1 cellular context compared by ENCODE assay signal in the genomic region with DNA sequence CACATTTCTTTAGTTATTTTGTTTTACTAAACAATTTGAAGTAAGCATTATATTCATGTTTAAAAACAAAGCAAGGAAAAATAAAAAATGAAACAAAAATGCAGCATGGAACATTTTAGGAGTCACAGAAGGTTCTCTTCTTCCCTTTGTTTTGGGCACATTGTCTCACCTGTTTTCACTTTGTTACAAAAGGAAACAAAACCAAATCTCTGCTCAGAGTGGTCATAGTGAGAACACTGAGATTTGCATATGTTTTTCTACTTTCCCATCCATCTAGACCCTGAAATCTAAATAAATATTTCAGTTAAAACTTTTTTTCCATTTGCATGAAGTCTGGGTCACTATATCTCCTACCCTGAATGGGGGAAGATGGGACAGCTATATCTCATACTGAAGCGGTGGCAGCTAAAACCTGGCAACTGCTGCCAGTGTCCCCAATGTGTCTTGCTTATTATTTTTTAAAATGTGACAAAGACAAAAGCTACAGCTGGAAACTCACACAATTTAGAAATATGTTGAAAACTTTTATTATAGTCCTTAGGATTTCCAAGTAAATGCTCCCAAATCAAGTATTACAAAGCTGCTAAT.
TF ChIP-seq lines count a peak whose summit lies in the region.

No MANE protein-coding gene starts in this region.

TF ChIP-seq in HepG2, 621 proteins besides CTCF, POLR2A, EP300 and RAD21:
- TF ChIP-seq, protein P1, sequence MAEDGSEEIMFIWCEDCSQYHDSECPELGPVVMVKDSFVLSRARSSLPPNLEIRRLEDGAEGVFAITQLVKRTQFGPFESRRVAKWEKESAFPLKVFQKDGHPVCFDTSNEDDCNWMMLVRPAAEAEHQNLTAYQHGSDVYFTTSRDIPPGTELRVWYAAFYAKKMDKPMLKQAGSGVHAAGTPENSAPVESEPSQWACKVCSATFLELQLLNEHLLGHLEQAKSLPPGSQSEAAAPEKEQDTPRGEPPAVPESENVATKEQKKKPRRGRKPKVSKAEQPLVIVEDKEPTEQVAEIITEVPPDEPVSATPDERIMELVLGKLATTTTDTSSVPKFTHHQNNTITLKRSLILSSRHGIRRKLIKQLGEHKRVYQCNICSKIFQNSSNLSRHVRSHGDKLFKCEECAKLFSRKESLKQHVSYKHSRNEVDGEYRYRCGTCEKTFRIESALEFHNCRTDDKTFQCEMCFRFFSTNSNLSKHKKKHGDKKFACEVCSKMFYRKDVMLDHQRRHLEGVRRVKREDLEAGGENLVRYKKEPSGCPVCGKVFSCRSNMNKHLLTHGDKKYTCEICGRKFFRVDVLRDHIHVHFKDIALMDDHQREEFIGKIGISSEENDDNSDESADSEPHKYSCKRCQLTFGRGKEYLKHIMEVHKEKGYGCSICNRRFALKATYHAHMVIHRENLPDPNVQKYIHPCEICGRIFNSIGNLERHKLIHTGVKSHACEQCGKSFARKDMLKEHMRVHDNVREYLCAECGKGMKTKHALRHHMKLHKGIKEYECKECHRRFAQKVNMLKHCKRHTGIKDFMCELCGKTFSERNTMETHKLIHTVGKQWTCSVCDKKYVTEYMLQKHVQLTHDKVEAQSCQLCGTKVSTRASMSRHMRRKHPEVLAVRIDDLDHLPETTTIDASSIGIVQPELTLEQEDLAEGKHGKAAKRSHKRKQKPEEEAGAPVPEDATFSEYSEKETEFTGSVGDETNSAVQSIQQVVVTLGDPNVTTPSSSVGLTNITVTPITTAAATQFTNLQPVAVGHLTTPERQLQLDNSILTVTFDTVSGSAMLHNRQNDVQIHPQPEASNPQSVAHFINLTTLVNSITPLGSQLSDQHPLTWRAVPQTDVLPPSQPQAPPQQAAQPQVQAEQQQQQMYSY (CRISPR knock-in tag; IDR thresholded peaks at IDR 0.05) = peak; percentile 67; the same call in 1 of the 2 replicates
- TF ChIP-seq, protein P2, sequence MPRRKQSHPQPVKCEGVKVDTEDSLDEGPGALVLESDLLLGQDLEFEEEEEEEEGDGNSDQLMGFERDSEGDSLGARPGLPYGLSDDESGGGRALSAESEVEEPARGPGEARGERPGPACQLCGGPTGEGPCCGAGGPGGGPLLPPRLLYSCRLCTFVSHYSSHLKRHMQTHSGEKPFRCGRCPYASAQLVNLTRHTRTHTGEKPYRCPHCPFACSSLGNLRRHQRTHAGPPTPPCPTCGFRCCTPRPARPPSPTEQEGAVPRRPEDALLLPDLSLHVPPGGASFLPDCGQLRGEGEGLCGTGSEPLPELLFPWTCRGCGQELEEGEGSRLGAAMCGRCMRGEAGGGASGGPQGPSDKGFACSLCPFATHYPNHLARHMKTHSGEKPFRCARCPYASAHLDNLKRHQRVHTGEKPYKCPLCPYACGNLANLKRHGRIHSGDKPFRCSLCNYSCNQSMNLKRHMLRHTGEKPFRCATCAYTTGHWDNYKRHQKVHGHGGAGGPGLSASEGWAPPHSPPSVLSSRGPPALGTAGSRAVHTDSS (CRISPR knock-in tag; conservative IDR thresholded peaks at IDR 0.05) = no peak
